In the genomic region with DNA sequence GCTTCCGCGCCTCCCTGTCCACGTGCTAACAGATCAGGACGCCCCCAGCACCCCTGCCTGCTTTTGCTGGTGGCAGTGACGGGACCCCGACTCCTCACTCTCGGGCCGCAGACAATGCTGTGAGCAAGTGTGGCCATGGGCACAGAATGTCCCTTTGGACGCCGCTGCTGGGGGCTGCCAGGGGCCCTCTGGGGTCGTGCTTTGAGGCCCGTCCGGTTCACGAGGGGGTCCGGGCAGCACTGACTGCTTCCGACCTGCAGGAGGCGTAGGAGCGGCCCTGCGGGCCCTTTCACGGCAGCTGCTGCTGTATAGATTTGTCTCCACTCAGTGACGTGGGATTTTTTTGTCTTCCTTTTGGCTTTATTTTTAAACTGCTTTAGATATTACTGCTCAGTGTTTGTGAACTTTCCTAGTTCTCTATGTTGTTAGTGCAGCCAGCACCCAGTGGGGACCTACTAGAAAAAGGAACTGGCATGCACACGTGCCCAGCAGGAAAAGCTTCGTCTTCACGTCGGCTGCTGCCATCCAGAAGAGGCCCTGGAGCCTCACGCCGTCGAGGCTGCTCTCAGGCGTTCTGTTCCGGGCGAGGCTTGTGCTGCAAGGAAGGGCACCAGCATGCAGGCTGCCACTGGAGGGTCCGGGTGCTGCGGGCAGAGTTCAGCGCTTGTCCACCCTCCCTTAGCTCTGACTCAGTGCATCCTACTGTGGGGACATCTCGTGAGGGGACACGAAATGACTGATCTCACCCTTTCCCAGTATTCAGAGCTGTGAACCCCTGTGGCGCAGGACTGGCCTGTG, we compare ENCODE assay signal across 13 cellular contexts. TPM values are rescaled to one million over a fixed set of nuclear protein-coding genes. Genes with fewer than 3 reads are reported as not detected.
DNase-seq lines count a peak whose midpoint lies in the region; ATAC-seq and TF ChIP-seq lines count a peak whose summit lies in the region.
"Had no signal": no experiment of that assay in that cellular context is flagged by ENCODE, and none has a peak within 500 bp of the region (broad histone marks: within the 10 kb centered on the region; RNA-seq: fewer than 3 reads in every experiment).

No MANE protein-coding gene starts in this region.

- H3K27ac ChIP-seq in BLaER1 = no peak overlapping the region
- H3K27ac ChIP-seq in KMS-11 = no peak overlapping the region
- peak overlapping the region in 7 of 59 donors; percentile 18 to 53 (median 36) for H3K27ac ChIP-seq in dorsolateral prefrontal cortex
- no peak overlapping the region for H3K27ac ChIP-seq in naive thymus-derived CD4-positive, alpha-beta T cell (ENCODE audit: low read depth, low read length)
- H3K27ac ChIP-seq: epithelial cell of prostate had no signal

- peak; percentile 38 for ATAC-seq in naive thymus-derived CD4-positive, alpha-beta T cell
- no peak for ATAC-seq in HG03097 (IDR thresholded peaks at IDR 0.05; ENCODE audit: low FRiP score, unreplicated experiment)
- ATAC-seq in GM21786 (IDR thresholded peaks at IDR 0.05; ENCODE audit: unreplicated experiment) = no peak
- ATAC-seq in GM18867 (IDR thresholded peaks at IDR 0.05; ENCODE audit: unreplicated experiment) = no peak
- ATAC-seq: Panc1 had no signal

- CTCF ChIA-PET in naive thymus-derived CD4-positive, alpha-beta T cell (lab: Charles Lee) = interaction anchor here (0.6 to 0.9 kb wide), 2 partner anchors 17 to 355 kb away, joined by 3 read pairs; no protein-coding TSS in a partner anchor

- H3K4me3 ChIP-seq in BLaER1 = no peak overlapping the region
- no peak overlapping the region for H3K4me3 ChIP-seq in KMS-11 (IDR thresholded peaks at IDR 0.05; ENCODE audit: insufficient read depth, low read depth, low read length)
- no peak overlapping the region for H3K4me3 ChIP-seq in dorsolateral prefrontal cortex
- H3K4me3 ChIP-seq in naive thymus-derived CD4-positive, alpha-beta T cell (ENCODE audit: low read length) = no peak overlapping the region

- H3K4me3 Mint-ChIP-seq in naive thymus-derived CD4-positive, alpha-beta T cell = no peak overlapping the region
- H3K4me3 Mint-ChIP-seq: activated naive CD8-positive, alpha-beta T cell treated with anti-CD3 and anti-CD28 coated beads for 36 hours had no signal

- H3K79me2 ChIP-seq in KMS-11 (ENCODE audit: insufficient read depth, low read depth) = no peaks in the 10 kb centered on the region

- intact Hi-C loops in dorsolateral prefrontal cortex (cut with DNase I) = no loop called here
- intact Hi-C loops in naive thymus-derived CD4-positive, alpha-beta T cell (cut with micrococcal nuclease) = no loop called here

- DNase-seq in dorsolateral prefrontal cortex (no peak), amniotic stem cell (lab: John Stamatoyannopoulos, UW) (no peak)
- DNase-seq in naive thymus-derived CD4-positive, alpha-beta T cell = no peak
- DNase-seq: activated naive CD8-positive, alpha-beta T cell treated with anti-CD3 and anti-CD28 coated beads for 36 hours; mammary epithelial cell; NCI-H1048 had no signal

- H3K36me3 Mint-ChIP-seq in naive thymus-derived CD4-positive, alpha-beta T cell = peaks cover 0 to 38% (median 6%) of the 10 kb centered on the region in 5 donors

- no peaks in the 10 kb centered on the region for H3K27me3 Mint-ChIP-seq in naive thymus-derived CD4-positive, alpha-beta T cell
- H3K27me3 Mint-ChIP-seq: activated naive CD8-positive, alpha-beta T cell treated with anti-CD3 and anti-CD28 coated beads for 36 hours had no signal

- peaks cover 99% of the 10 kb centered on the region for H4K20me1 ChIP-seq in BLaER1
- H4K20me1 ChIP-seq in KMS-11 (ENCODE audit: insufficient read depth) = no peaks in the 10 kb centered on the region

- no peak overlapping the region for H3K4me2 ChIP-seq in BLaER1
- H3K4me2 ChIP-seq in KMS-11 = no peak overlapping the region

- POLR2A ChIA-PET in naive thymus-derived CD4-positive, alpha-beta T cell (lab: Charles Lee) = interaction anchor here (0.6 to 1.0 kb wide), 2 partner anchors 9 to 16 kb away, joined by 3 read pairs; no protein-coding TSS in a partner anchor

- H3K4me1 Mint-ChIP-seq in naive thymus-derived CD4-positive, alpha-beta T cell = peaks cover 0 to 9% (median 3%) of the 10 kb centered on the region in 7 donors

- TF ChIP-seq CTCF in KMS-11 (conservative IDR thresholded peaks at IDR 0.05; ENCODE audit: low read depth, low read length) = 0 out of 2 replicates have a peak, but pooled peaks have one; percentile 19
- TF ChIP-seq CTCF in dorsolateral prefrontal cortex (IDR thresholded peaks at IDR 0.05 in 54 of 56, conservative IDR thresholded peaks at IDR 0.05 in 2 of 56; ENCODE audit: low read depth in 1 of 56, partially characterized antibody in 56 of 56) = peak in 30 of 56 donors; percentile 9 to 51 (median 21)

- peaks cover 98% of the 10 kb centered on the region for H3K36me3 ChIP-seq in BLaER1
- H3K36me3 ChIP-seq in KMS-11 (ENCODE audit: insufficient read depth) = no peaks in the 10 kb centered on the region; the same call in 1 of the 2 replicates
- H3K36me3 ChIP-seq in naive thymus-derived CD4-positive, alpha-beta T cell (ENCODE audit: control insufficient read depth in 2 of 3, insufficient read depth in 3 of 3, low read length in 3 of 3) = peaks cover 0 to 74% (median 13%) of the 10 kb centered on the region in 3 experiments

- peaks cover 52% of the 10 kb centered on the region for H3K4me1 ChIP-seq in BLaER1
- no peaks in the 10 kb centered on the region for H3K4me1 ChIP-seq in KMS-11 (ENCODE audit: low read depth, poor library complexity, severe bottlenecking)
- no peaks in the 10 kb centered on the region for H3K4me1 ChIP-seq in naive thymus-derived CD4-positive, alpha-beta T cell (ENCODE audit: control insufficient read depth in 2 of 2, insufficient read depth in 2 of 2, low read length in 2 of 2)

- no peak overlapping the region for H2AFZ ChIP-seq in KMS-11 (ENCODE audit: low read depth)

- H3K27me3 ChIP-seq in BLaER1 = no peaks in the 10 kb centered on the region
- H3K27me3 ChIP-seq in KMS-11 (ENCODE audit: insufficient read depth, low read depth) = no peaks in the 10 kb centered on the region
- no peaks in the 10 kb centered on the region for H3K27me3 ChIP-seq in dorsolateral prefrontal cortex
- H3K27me3 ChIP-seq in naive thymus-derived CD4-positive, alpha-beta T cell (ENCODE audit: control insufficient read depth in 2 of 2, insufficient read depth in 2 of 2, low read length in 2 of 2) = no peaks in the 10 kb centered on the region

- peak overlapping the region in 4 of 9 donors; percentile 13 to 67 (median 38) for H3K27ac Mint-ChIP-seq in naive thymus-derived CD4-positive, alpha-beta T cell
- H3K27ac Mint-ChIP-seq: activated naive CD8-positive, alpha-beta T cell treated with anti-CD3 and anti-CD28 coated beads for 36 hours had no signal

- peaks cover 0 to 2% (median 0%) of the 10 kb centered on the region in 11 donors for H3K9me3 Mint-ChIP-seq in naive thymus-derived CD4-positive, alpha-beta T cell
- H3K9me3 Mint-ChIP-seq: activated naive CD8-positive, alpha-beta T cell treated with anti-CD3 and anti-CD28 coated beads for 36 hours had no signal

- H3K9me3 ChIP-seq in BLaER1 = no peaks in the 10 kb centered on the region
- no peaks in the 10 kb centered on the region for H3K9me3 ChIP-seq in naive thymus-derived CD4-positive, alpha-beta T cell (ENCODE audit: control insufficient read depth in 2 of 3, low read length in 3 of 3)

- H3K9ac ChIP-seq in BLaER1 = 0 out of 2 replicates have a peak overlapping the region, but pooled peaks have one; percentile 22
- no peak overlapping the region for H3K9ac ChIP-seq in KMS-11

RNA-seq across cellular contexts. Expression of gene UCKL1, which starts 21.7 kb away (rescaled TPM):
- 10 to 100 TPM; 22.1 to 74.1 (median 40.8) TPM for total RNA-seq in dorsolateral prefrontal cortex
- 10 to 100 TPM; 42.0 to 49.0 (median 46.6) TPM for total RNA-seq in naive thymus-derived CD4-positive, alpha-beta T cell
- 10 to 100 TPM; 20.5 to 33.0 TPM for polyA plus RNA-seq in naive thymus-derived CD4-positive, alpha-beta T cell

RNA-seq across cellular contexts. Expression of gene ZNF512B, which starts 35.3 kb away (rescaled TPM):
- total RNA-seq in dorsolateral prefrontal cortex = 10 to 100 TPM; 18.7 to 37.5 (median 26.3) TPM
- total RNA-seq in naive thymus-derived CD4-positive, alpha-beta T cell = 10 to 100 TPM; 17.7 to 29.8 (median 26.3) TPM
- 1 to 10 TPM; 1.1 to 2.4 TPM for polyA plus RNA-seq in naive thymus-derived CD4-positive, alpha-beta T cell

RNA-seq across cellular contexts. Expression of gene DNAJC5, which starts 39.5 kb away (rescaled TPM):
- 100 to 1,000 TPM in 117 of 120 experiments, 10 to 100 TPM in 3; 69.5 to 175 (median 137) TPM for total RNA-seq in dorsolateral prefrontal cortex
- total RNA-seq in naive thymus-derived CD4-positive, alpha-beta T cell = 10 to 100 TPM; 35.5 to 56.8 (median 50.3) TPM
- 1 to 10 TPM; 7.5 to 7.6 TPM for polyA plus RNA-seq in naive thymus-derived CD4-positive, alpha-beta T cell

RNA-seq across cellular contexts. Expression of gene SAMD10, which starts 45.0 kb away (rescaled TPM):
- total RNA-seq in dorsolateral prefrontal cortex = 10 to 100 TPM in 38 of 120 experiments, 1 to 10 TPM in 82; 4.0 to 15.8 (median 8.8) TPM
- 10 to 100 TPM; 10.2 to 37.8 (median 22.7) TPM for total RNA-seq in naive thymus-derived CD4-positive, alpha-beta T cell
- polyA plus RNA-seq in naive thymus-derived CD4-positive, alpha-beta T cell = 10 to 100 TPM; 11.5 to 14.2 TPM

RNA-seq across cellular contexts. Expression of gene PRPF6, which starts 46.5 kb away (rescaled TPM):
- 10 to 100 TPM; 41.9 to 83.8 (median 68.3) TPM for total RNA-seq in dorsolateral prefrontal cortex
- 10 to 100 TPM; 71.2 to 95.8 (median 82.9) TPM for total RNA-seq in naive thymus-derived CD4-positive, alpha-beta T cell
- 100 to 1,000 TPM in 1 of 2 donors, 10 to 100 TPM in 1; 86.9 to 127 TPM for polyA plus RNA-seq in naive thymus-derived CD4-positive, alpha-beta T cell
